Comparison of ENCODE assay signal across 15 cellular contexts in the genomic region with DNA sequence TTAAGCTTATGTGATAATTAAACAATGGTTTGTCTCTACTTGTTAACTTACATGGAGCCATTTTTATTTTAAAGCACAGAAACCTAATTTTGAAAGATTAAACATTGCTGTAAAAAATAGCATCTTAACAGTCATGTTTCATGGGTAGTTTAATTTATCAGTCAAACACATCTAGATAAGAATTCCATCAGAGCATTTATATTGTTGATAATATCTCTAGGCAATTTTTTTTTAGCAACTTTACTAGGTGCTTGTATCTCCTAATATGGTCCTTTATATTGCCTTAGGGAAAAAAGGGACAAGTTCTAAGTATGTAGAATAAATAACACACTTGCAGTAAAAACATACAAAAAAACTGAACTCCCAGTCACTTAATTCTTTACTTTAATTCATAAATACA. TPM values are rescaled to one million over a fixed set of nuclear protein-coding genes. Genes with fewer than 3 reads are reported as not detected.
DNase-seq lines count a peak whose midpoint lies in the region; ATAC-seq, FAIRE-seq and TF ChIP-seq lines count a peak whose summit lies in the region.
"Had no signal": no experiment of that assay in that cellular context is flagged by ENCODE, and none has a peak within 500 bp of the region (broad histone marks: within the 10 kb centered on the region; RNA-seq: fewer than 3 reads in every experiment).

No MANE protein-coding gene starts in this region.

- TF ChIP-seq RAD21 in A549 (conservative IDR thresholded peaks at IDR 0.05 in 1 of 2, IDR thresholded peaks at IDR 0.05 in 1 of 2): no peak

- peak overlapping the region; percentile 90 for H3K4me3 Mint-ChIP-seq in neural crest cell
- H3K4me3 Mint-ChIP-seq: activated CD4-positive, alpha-beta T cell treated with anti-CD3 and anti-CD28 coated beads for 36 hours; IgD-negative memory B cell had no signal

- H3K27ac ChIP-seq in A549: no peak overlapping the region
- H3K27ac ChIP-seq in esophagus muscularis mucosa (replicated peaks in 1 of 4): no peak overlapping the region

- CTCF ChIA-PET in A549 (lab: Yijun Ruan, JAX): interaction anchor here (1.0 kb wide), 1 partner anchor 15 kb away, joined by 3 read pairs; no protein-coding TSS in a partner anchor

- H3K27ac Mint-ChIP-seq in neural crest cell (ENCODE audit: unreplicated experiment): no peak overlapping the region
- H3K27ac Mint-ChIP-seq: activated CD4-positive, alpha-beta T cell treated with anti-CD3 and anti-CD28 coated beads for 36 hours; IgD-negative memory B cell had no signal

- H3K9me3 ChIP-seq in A549 (no peaks in the 10 kb centered on the region), esophagus muscularis mucosa (no peaks in the 10 kb centered on the region)

- H3K36me3 ChIP-seq in esophagus muscularis mucosa: no peaks in the 10 kb centered on the region

- H3K9me3 Mint-ChIP-seq in neural crest cell: no peaks in the 10 kb centered on the region

- TF ChIP-seq EP300 in A549 (IDR thresholded peaks at IDR 0.05) (no peak), esophagus muscularis mucosa (IDR thresholded peaks at IDR 0.05) (no peak)

- peak overlapping the region; percentile 60; the same call in 2 of the 3 replicates for H3K4me2 ChIP-seq in A549

- no peak for FAIRE-seq in A549 (lab: Jason Lieb, UNC)
- FAIRE-seq: endothelial cell of umbilical vein, urothelium cell line had no signal

- no peak for TF ChIP-seq POLR2A in A549 (IDR thresholded peaks at IDR 0.05; ENCODE audit: low read length)
- TF ChIP-seq POLR2A in esophagus muscularis mucosa (IDR thresholded peaks at IDR 0.05; ENCODE audit: low read depth): no peak

- DNase-seq in A549 (ENCODE audit: low read depth in 1 of 2, low spot score in 1 of 2) (no peak), LNCaP clone FGC (ENCODE audit: low read depth) (peak; percentile 62), esophagus muscularis mucosa (ENCODE audit: extremely low spot score) (no peak), neural crest cell (ENCODE audit: low read depth, low spot score) (no peak), T1000 (lab: John Stamatoyannopoulos, UW) (no peak), amniotic stem cell (lab: John Stamatoyannopoulos, UW) (no peak), T-helper 2 cell (no peak)
- no peak for DNase-seq in effector CD4-positive, alpha-beta T cell
- DNase-seq: activated CD4-positive, alpha-beta T cell treated with anti-CD3 and anti-CD28 coated beads for 36 hours; activated naive CD4-positive, alpha-beta T cell treated with Interleukin-2 at 50 U/mL for 16 hours; C1 segment of cervical spinal cord; mesendoderm had no signal

- POLR2A ChIA-PET in A549 (lab: Yijun Ruan, JAX): no interaction called here

- no peaks in the 10 kb centered on the region for H3K4me1 ChIP-seq in A549
- peaks cover 0 to 27% (median 18%) of the 10 kb centered on the region in 4 donors for H3K4me1 ChIP-seq in esophagus muscularis mucosa

- no peak for TF ChIP-seq CTCF in A549 (IDR thresholded peaks at IDR 0.05)
- no peak for TF ChIP-seq CTCF in LNCaP clone FGC (IDR thresholded peaks at IDR 0.05; ENCODE audit: control insufficient read depth, extremely low read depth, insufficient read depth)
- TF ChIP-seq CTCF in esophagus muscularis mucosa (IDR thresholded peaks at IDR 0.05): no peak
- no peak for TF ChIP-seq CTCF in neural crest cell (conservative IDR thresholded peaks at IDR 0.05)

- ATAC-seq in A549: no peak
- ATAC-seq: activated CD4-positive, alpha-beta T cell treated with anti-CD3 and anti-CD28 coated beads for 36 hours had no signal

- H3K4me3 ChIP-seq in A549: no peak overlapping the region; the same call in 2 of the 3 replicates
- H3K4me3 ChIP-seq in LNCaP clone FGC (ENCODE audit: low read depth, low read length): peak overlapping the region; percentile 43; the same call in 1 of the 2 replicates
- peak overlapping the region; percentile 51 to 61 (median 58) for H3K4me3 ChIP-seq in esophagus muscularis mucosa

- H3K36me3 Mint-ChIP-seq in neural crest cell (ENCODE audit: low read depth): no peaks in the 10 kb centered on the region
- H3K36me3 Mint-ChIP-seq: IgD-negative memory B cell had no signal

- peaks cover 47% of the 10 kb centered on the region for H3K4me1 Mint-ChIP-seq in neural crest cell
- H3K4me1 Mint-ChIP-seq: activated CD4-positive, alpha-beta T cell treated with anti-CD3 and anti-CD28 coated beads for 36 hours had no signal

- H3K27me3 Mint-ChIP-seq in neural crest cell (ENCODE audit: low read depth): no peaks in the 10 kb centered on the region
- H3K27me3 Mint-ChIP-seq: activated CD4-positive, alpha-beta T cell treated with anti-CD3 and anti-CD28 coated beads for 36 hours; IgD-negative memory B cell had no signal

- intact Hi-C loops in esophagus muscularis mucosa (cut with DNase I): no loop called here

- H3K27me3 ChIP-seq in esophagus muscularis mucosa: no peaks in the 10 kb centered on the region

TF ChIP-seq in A549, 52 proteins besides CTCF, POLR2A, EP300 and RAD21:
- TF ChIP-seq, protein P1, sequence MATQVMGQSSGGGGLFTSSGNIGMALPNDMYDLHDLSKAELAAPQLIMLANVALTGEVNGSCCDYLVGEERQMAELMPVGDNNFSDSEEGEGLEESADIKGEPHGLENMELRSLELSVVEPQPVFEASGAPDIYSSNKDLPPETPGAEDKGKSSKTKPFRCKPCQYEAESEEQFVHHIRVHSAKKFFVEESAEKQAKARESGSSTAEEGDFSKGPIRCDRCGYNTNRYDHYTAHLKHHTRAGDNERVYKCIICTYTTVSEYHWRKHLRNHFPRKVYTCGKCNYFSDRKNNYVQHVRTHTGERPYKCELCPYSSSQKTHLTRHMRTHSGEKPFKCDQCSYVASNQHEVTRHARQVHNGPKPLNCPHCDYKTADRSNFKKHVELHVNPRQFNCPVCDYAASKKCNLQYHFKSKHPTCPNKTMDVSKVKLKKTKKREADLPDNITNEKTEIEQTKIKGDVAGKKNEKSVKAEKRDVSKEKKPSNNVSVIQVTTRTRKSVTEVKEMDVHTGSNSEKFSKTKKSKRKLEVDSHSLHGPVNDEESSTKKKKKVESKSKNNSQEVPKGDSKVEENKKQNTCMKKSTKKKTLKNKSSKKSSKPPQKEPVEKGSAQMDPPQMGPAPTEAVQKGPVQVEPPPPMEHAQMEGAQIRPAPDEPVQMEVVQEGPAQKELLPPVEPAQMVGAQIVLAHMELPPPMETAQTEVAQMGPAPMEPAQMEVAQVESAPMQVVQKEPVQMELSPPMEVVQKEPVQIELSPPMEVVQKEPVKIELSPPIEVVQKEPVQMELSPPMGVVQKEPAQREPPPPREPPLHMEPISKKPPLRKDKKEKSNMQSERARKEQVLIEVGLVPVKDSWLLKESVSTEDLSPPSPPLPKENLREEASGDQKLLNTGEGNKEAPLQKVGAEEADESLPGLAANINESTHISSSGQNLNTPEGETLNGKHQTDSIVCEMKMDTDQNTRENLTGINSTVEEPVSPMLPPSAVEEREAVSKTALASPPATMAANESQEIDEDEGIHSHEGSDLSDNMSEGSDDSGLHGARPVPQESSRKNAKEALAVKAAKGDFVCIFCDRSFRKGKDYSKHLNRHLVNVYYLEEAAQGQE (IDR thresholded peaks at IDR 0.05): no peak
- TF ChIP-seq FOXS1 (CRISPR knock-in tag; IDR thresholded peaks at IDR 0.05) (no peak), TP53 (CRISPR knock-in tag; IDR thresholded peaks at IDR 0.05) (no peak), KDM1A (IDR thresholded peaks at IDR 0.05; ENCODE audit: low read depth) (no peak), RCOR1 (IDR thresholded peaks at IDR 0.05; ENCODE audit: low read depth, low read length) (no peak), CBX8 (IDR thresholded peaks at IDR 0.05) (no peak), CHD2 (IDR thresholded peaks at IDR 0.05; ENCODE audit: low read length, partially characterized antibody) (no peak), ESRRA (IDR thresholded peaks at IDR 0.05; ENCODE audit: borderline replicate concordance, low read length) (no peak), EHMT2 (IDR thresholded peaks at IDR 0.05; ENCODE audit: low read depth) (no peak), ZC3H11A (IDR thresholded peaks at IDR 0.05) (no peak), HEYL (CRISPR knock-in tag; IDR thresholded peaks at IDR 0.05) (no peak), HOXB13 (CRISPR knock-in tag; IDR thresholded peaks at IDR 0.05; ENCODE audit: low read depth) (no peak)
- TF ChIP-seq, protein P2, sequence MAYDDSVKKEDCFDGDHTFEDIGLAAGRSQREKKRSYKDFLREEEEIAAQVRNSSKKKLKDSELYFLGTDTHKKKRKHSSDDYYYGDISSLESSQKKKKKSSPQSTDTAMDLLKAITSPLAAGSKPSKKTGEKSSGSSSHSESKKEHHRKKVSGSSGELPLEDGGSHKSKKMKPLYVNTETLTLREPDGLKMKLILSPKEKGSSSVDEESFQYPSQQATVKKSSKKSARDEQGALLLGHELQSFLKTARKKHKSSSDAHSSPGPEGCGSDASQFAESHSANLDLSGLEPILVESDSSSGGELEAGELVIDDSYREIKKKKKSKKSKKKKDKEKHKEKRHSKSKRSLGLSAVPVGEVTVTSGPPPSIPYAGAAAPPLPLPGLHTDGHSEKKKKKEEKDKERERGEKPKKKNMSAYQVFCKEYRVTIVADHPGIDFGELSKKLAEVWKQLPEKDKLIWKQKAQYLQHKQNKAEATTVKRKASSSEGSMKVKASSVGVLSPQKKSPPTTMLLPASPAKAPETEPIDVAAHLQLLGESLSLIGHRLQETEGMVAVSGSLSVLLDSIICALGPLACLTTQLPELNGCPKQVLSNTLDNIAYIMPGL (CRISPR knock-in tag; IDR thresholded peaks at IDR 0.05; ENCODE audit: borderline replicate concordance): no peak
- TF ChIP-seq, protein P3, sequence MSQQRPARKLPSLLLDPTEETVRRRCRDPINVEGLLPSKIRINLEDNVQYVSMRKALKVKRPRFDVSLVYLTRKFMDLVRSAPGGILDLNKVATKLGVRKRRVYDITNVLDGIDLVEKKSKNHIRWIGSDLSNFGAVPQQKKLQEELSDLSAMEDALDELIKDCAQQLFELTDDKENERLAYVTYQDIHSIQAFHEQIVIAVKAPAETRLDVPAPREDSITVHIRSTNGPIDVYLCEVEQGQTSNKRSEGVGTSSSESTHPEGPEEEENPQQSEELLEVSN (IDR thresholded peaks at IDR 0.05; ENCODE audit: borderline replicate concordance, low read depth): no peak
- TF ChIP-seq, protein P4, sequence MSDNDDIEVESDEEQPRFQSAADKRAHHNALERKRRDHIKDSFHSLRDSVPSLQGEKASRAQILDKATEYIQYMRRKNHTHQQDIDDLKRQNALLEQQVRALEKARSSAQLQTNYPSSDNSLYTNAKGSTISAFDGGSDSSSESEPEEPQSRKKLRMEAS (IDR thresholded peaks at IDR 0.05): no peak

RNA-seq across cellular contexts. Expression of a gene that starts 0.9 kb away (rescaled TPM):
- polyA plus RNA-seq in A549 (2011; rRNA removed): 0.08 and 0.25 TPM in 2 replicates
- 0.04 and 0.12 TPM in 2 replicates for polyA plus RNA-seq in A549 (2012; cell fraction: cytosol; rRNA removed)
- 0.01 TPM in 1 of 2 replicates, not detected in the other for polyA plus RNA-seq in A549 (2012; cell fraction: nucleus; rRNA removed)
- polyA plus RNA-seq in A549 (2017; fragmentation: RNase III; extraction: RNeasy Plus Mini Kit Qiagen cat#74134 plus additional on column Dnase treatment): 0.01 to 0.08 TPM (median 0.05 TPM) in 3 replicates
- polyA minus RNA-seq in A549 (2011; rRNA and poly(A)+ RNA removed): 0.04 and 0.15 TPM in 2 replicates
- total RNA-seq in esophagus muscularis mucosa: 1 to 10 TPM; 1.8 to 4.4 (median 2.4) TPM
- 28.4 and 35.1 TPM in 2 replicates for total RNA-seq in neural crest cell
- total RNA-seq: activated CD4-positive, alpha-beta T cell treated with anti-CD3 and anti-CD28 coated beads for 36 hours; endothelial cell of umbilical vein had no signal
- polyA plus RNA-seq: endothelial cell of umbilical vein, IgD-negative memory B cell had no signal
